Comparison of ENCODE assay signal across 1 cellular context in the genomic region with DNA sequence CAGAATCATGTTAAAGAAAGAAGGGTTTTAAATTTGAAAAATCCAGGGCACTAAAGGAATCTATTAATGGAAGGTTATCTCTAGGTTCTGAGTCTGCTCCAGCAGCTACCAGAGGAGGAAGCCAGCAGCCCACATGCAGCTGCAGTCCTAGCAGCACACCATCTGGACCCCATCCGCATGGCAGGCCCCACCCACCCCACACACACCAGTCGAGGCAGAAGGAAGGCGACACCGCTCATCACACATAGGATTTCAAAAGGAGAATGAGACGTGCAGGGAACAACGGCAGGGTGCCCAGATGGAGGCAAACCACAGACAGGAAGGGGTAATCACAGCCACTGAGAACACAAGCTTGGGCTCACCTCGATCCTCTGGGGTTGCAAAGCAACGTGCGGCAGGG.
TF ChIP-seq lines count a peak whose summit lies in the region.

No MANE protein-coding gene starts in this region.

TF ChIP-seq in HEK293, 187 proteins besides CTCF, POLR2A, EP300 and RAD21 (continued from another document):
- TF ChIP-seq ZNF280C (tag by site-specific recombination; IDR thresholded peaks at IDR 0.05): no peak
